In the genomic region with DNA sequence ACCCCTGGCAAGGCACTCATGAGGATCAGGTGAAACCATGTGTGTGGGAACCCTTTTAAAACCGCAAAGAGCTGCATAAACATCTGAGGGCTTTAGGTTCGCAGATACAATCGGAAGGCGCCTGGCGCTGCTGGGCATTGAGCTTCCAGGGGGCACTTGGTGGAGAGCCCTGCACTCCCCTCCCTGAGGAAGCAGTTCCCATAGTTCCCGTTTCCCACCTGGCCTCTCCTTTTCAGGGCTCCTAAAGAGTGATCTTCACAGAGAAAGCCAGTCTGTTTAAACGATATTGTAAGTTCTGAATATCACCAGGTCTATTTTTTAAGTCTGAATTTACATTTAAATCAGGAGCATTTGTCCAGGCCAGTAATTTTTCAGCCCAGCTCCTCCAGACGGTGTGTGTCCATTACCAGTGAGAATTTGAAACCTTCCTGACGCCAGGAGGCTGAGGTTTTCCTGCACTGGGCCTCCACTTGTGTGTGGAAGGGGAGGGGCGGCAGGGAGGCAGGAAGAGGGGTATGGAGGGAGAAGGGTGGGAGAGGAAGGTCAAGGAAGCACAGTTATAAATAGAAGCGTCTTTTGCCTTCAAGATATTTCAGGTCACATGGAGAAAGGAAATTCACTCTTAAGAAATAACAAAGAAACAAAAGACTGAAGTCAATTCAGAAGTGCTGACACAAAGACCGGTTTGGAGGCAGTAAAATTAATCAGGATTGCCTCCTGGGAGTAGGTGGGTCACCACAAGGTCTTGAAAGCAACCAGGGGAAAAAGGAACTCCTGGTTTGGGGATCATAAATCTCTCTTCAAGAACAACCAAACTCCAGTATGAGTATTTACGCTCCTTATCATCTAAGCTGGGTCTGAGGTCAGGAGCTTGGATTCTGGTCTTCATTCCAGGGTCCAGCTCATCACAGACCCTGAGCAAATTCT, we compare ENCODE assay signal across 8 cellular contexts. TPM values are rescaled to one million over a fixed set of nuclear protein-coding genes. Genes with fewer than 3 reads are reported as not detected.
DNase-seq lines count a peak whose midpoint lies in the region; ATAC-seq, FAIRE-seq and TF ChIP-seq lines count a peak whose summit lies in the region.

No MANE protein-coding gene starts in this region.

- peaks cover 15% of the 10 kb centered on the region for H3K4me1 Mint-ChIP-seq in astrocyte (ENCODE audit: low read depth, unreplicated experiment)
- peaks cover 40% of the 10 kb centered on the region for H3K4me1 Mint-ChIP-seq in activated T-helper 2 cell treated with anti-CD3 and anti-CD28 coated beads, Interferon-gamma antibody, Interleukin-2, Interleukin-4, amounts not matched to agents 10 μg/mL and 5 μg/mL and 100 μg/mL, durations not matched to agents 14 hours and 24 hours and 36 hours (ENCODE audit: low read depth)

- no peak for TF ChIP-seq RAD21 in IMR-90 (IDR thresholded peaks at IDR 0.05; ENCODE audit: low read length)

- peak; percentile 71 for ATAC-seq in IMR-90 (ENCODE audit: low read depth)
- no peak for ATAC-seq in HG02610 (IDR thresholded peaks at IDR 0.05; ENCODE audit: unreplicated experiment)
- ATAC-seq in foreskin keratinocyte = no peak
- ATAC-seq in GM18519 (IDR thresholded peaks at IDR 0.05; ENCODE audit: low FRiP score, unreplicated experiment) = no peak

- no peak overlapping the region for H3K56ac ChIP-seq in IMR-90 (ENCODE audit: extremely low read depth, insufficient read depth, low read length)

- no TSS peak for BruUV-seq in IMR-90 (replicated peaks; lab: Mats Ljungman, UMichigan)

- peak overlapping the region; percentile 58 for H3K27ac Mint-ChIP-seq in astrocyte (ENCODE audit: unreplicated experiment)
- H3K27ac Mint-ChIP-seq in activated T-helper 2 cell treated with anti-CD3 and anti-CD28 coated beads, Interferon-gamma antibody, Interleukin-2, Interleukin-4, amounts not matched to agents 10 μg/mL and 5 μg/mL and 100 μg/mL, durations not matched to agents 14 hours and 24 hours and 36 hours = no peak overlapping the region

- H4K20me1 ChIP-seq in IMR-90 (ENCODE audit: insufficient read depth, low read length) (no peaks in the 10 kb centered on the region), astrocyte (ENCODE audit: insufficient read depth, low read length) (no peaks in the 10 kb centered on the region)

- peak overlapping the region; percentile 87 for H4K5ac ChIP-seq in IMR-90 (ENCODE audit: low read depth, low read length)

- peak overlapping the region; percentile 81 for H3K18ac ChIP-seq in IMR-90 (ENCODE audit: low read depth, low read length)

- FAIRE-seq in astrocyte (lab: Jason Lieb, UNC) = no peak

- no peaks in the 10 kb centered on the region for H3K9me3 ChIP-seq in IMR-90 (ENCODE audit: control insufficient read depth, insufficient read depth, low read length)
- H3K9me3 ChIP-seq in astrocyte (ENCODE audit: insufficient read depth, low read depth, low read length) = no peaks in the 10 kb centered on the region
- no peaks in the 10 kb centered on the region for H3K9me3 ChIP-seq in mucosa of rectum (ENCODE audit: control insufficient read depth in 2 of 2, low read length in 2 of 2)

- TF ChIP-seq CTCF in IMR-90 (conservative IDR thresholded peaks at IDR 0.05; ENCODE audit: low read depth, low read length) = no peak
- TF ChIP-seq CTCF in astrocyte (IDR thresholded peaks at IDR 0.05; ENCODE audit: insufficient read depth, low read depth, low read length) = no peak
- TF ChIP-seq CTCF in foreskin keratinocyte (conservative IDR thresholded peaks at IDR 0.05) = no peak

- H3K27me3 Mint-ChIP-seq in astrocyte (ENCODE audit: low read depth, unreplicated experiment) = no peaks in the 10 kb centered on the region
- no peaks in the 10 kb centered on the region for H3K27me3 Mint-ChIP-seq in activated T-helper 2 cell treated with anti-CD3 and anti-CD28 coated beads, Interferon-gamma antibody, Interleukin-2, Interleukin-4, amounts not matched to agents 10 μg/mL and 5 μg/mL and 100 μg/mL, durations not matched to agents 14 hours and 24 hours and 36 hours (ENCODE audit: low read depth)

- H3K9ac ChIP-seq in IMR-90 (ENCODE audit: low read depth, low read length) (no peak overlapping the region; the same call in 1 of the 2 replicates), astrocyte (ENCODE audit: low read length) (no peak overlapping the region), mucosa of rectum (ENCODE audit: low read depth in 1 of 2, low read length in 2 of 2) (peak overlapping the region; percentile 29 to 30)

- H2BK20ac ChIP-seq in IMR-90 (ENCODE audit: low read depth, low read length) = no peak overlapping the region; the same call in 1 of the 2 replicates

- H2AFZ ChIP-seq in IMR-90 (replicated peaks; ENCODE audit: low read length, poor library complexity) (peak overlapping the region; percentile 88), astrocyte (ENCODE audit: low read depth, low read length) (peak overlapping the region; percentile 37)

- DNase-seq in Caki2 (ENCODE audit: low read depth) = peak; percentile 34
- DNase-seq in IMR-90 = peak; percentile 44
- peak; percentile 69 for DNase-seq in astrocyte (ENCODE audit: low read depth)
- no peak for DNase-seq in activated T-helper 2 cell treated with anti-CD3 and anti-CD28 coated beads, Interferon-gamma antibody, Interleukin-2, Interleukin-4, amounts not matched to agents 10 μg/mL and 5 μg/mL and 100 μg/mL, durations not matched to agents 14 hours and 24 hours and 36 hours (ENCODE audit: low spot score)
- no peak for DNase-seq in foreskin keratinocyte

- intact Hi-C loops in IMR-90 (cut with micrococcal nuclease) = no loop called here
- intact Hi-C loops in activated T-helper 2 cell treated with anti-CD3 and anti-CD28 coated beads, Interferon-gamma antibody, Interleukin-2, Interleukin-4, amounts not matched to agents 10 μg/mL and 5 μg/mL and 100 μg/mL, durations not matched to agents 14 hours and 24 hours and 36 hours (cut with micrococcal nuclease) = no loop called here

- CTCF ChIA-PET in IMR-90 (lab: Yijun Ruan, JAX) = interaction anchor here (1.6 kb wide), 1 partner anchor 52 kb away, joined by 3 read pairs; no protein-coding TSS in a partner anchor

- peak overlapping the region; percentile 78; the same call in 1 of the 2 replicates for H2BK120ac ChIP-seq in IMR-90 (ENCODE audit: low read depth, low read length)

- dilution Hi-C loops in IMR-90 (cut with HindIII; ENCODE audit: low sequenced_read_pairs, unreplicated experiment) = no loop called here

- H2AK5ac ChIP-seq in IMR-90 (ENCODE audit: low read depth, low read length) = peak overlapping the region; percentile 5; the same call in 1 of the 2 replicates

- H3K27ac ChIP-seq in IMR-90 (ENCODE audit: insufficient read depth, low read length) = peak overlapping the region; percentile 29; the same call in 1 of the 2 replicates
- H3K27ac ChIP-seq in astrocyte (ENCODE audit: low read depth, low read length) = no peak overlapping the region
- H3K27ac ChIP-seq in mucosa of rectum (ENCODE audit: low read depth in 2 of 2, low read length in 2 of 2) = peak overlapping the region; percentile 48 to 73
- no peak overlapping the region for H3K27ac ChIP-seq in foreskin keratinocyte

- POLR2A ChIA-PET in IMR-90 (lab: Charles Lee; ENCODE audit: unreplicated experiment) = no interaction called here

- H3K36me3 ChIP-seq in IMR-90 (ENCODE audit: control insufficient read depth, insufficient read depth, low read length) (no peaks in the 10 kb centered on the region), astrocyte (ENCODE audit: insufficient read depth, low read length) (no peaks in the 10 kb centered on the region), mucosa of rectum (ENCODE audit: control insufficient read depth in 2 of 2, insufficient read depth in 2 of 2, low read length in 2 of 2) (no peaks in the 10 kb centered on the region)

- peak overlapping the region; percentile 60 for H2AK9ac ChIP-seq in IMR-90 (replicated peaks; ENCODE audit: low read depth, low read length, poor library complexity)

- H3K27me3 ChIP-seq in IMR-90 (ENCODE audit: control insufficient read depth, insufficient read depth, low read length) (no peaks in the 10 kb centered on the region), astrocyte (ENCODE audit: insufficient read depth, low read length) (no peaks in the 10 kb centered on the region), mucosa of rectum (ENCODE audit: control insufficient read depth in 2 of 2, insufficient read depth in 2 of 2, low read length in 2 of 2) (no peaks in the 10 kb centered on the region), foreskin keratinocyte (no peaks in the 10 kb centered on the region)

- H4K91ac ChIP-seq in IMR-90 (ENCODE audit: insufficient read depth, low read depth, low read length) = peak overlapping the region; percentile 10; the same call in 1 of the 2 replicates

- no peak for TF ChIP-seq POLR2A in IMR-90 (IDR thresholded peaks at IDR 0.05; ENCODE audit: low read depth, low read length)

- H3K79me1 ChIP-seq in IMR-90 (ENCODE audit: low read depth in 1 of 2, low read length in 2 of 2) = no peaks in the 10 kb centered on the region; a peak in 1 of 4 replicates

- H3K9me3 Mint-ChIP-seq in astrocyte (ENCODE audit: unreplicated experiment) = no peaks in the 10 kb centered on the region
- H3K9me3 Mint-ChIP-seq in activated T-helper 2 cell treated with anti-CD3 and anti-CD28 coated beads, Interferon-gamma antibody, Interleukin-2, Interleukin-4, amounts not matched to agents 10 μg/mL and 5 μg/mL and 100 μg/mL, durations not matched to agents 14 hours and 24 hours and 36 hours = no peaks in the 10 kb centered on the region

- peak overlapping the region; percentile 77 for H2BK5ac ChIP-seq in IMR-90 (ENCODE audit: low read depth, low read length, poor library complexity, severe bottlenecking)

- H3K4me3 ChIP-seq in IMR-90 (ENCODE audit: insufficient read depth, low read depth, low read length) (no peak overlapping the region), astrocyte (ENCODE audit: insufficient read depth, low read depth, low read length) (no peak overlapping the region), mucosa of rectum (ENCODE audit: low read length in 2 of 2) (peak overlapping the region in 1 of 2 donors; percentile 43)

- H3K4me1 ChIP-seq in IMR-90 (ENCODE audit: control insufficient read depth, insufficient read depth, low read length) (peaks cover 11% of the 10 kb centered on the region), astrocyte (ENCODE audit: insufficient read depth, low read length) (peaks cover 15% of the 10 kb centered on the region), mucosa of rectum (ENCODE audit: control insufficient read depth in 2 of 2, insufficient read depth in 2 of 2, low read length in 2 of 2) (peaks cover 8 to 10% of the 10 kb centered on the region in 2 donors), foreskin keratinocyte (peaks cover 4% of the 10 kb centered on the region)

- H3K36me3 Mint-ChIP-seq in astrocyte (ENCODE audit: low read depth, unreplicated experiment) = no peaks in the 10 kb centered on the region
- H3K36me3 Mint-ChIP-seq in activated T-helper 2 cell treated with anti-CD3 and anti-CD28 coated beads, Interferon-gamma antibody, Interleukin-2, Interleukin-4, amounts not matched to agents 10 μg/mL and 5 μg/mL and 100 μg/mL, durations not matched to agents 14 hours and 24 hours and 36 hours (ENCODE audit: low read depth) = peaks cover under 1% of the 10 kb centered on the region

- H3K9me1 ChIP-seq in IMR-90 (ENCODE audit: insufficient read depth, low read length) = no peaks in the 10 kb centered on the region; the same call in 1 of the 2 replicates

- H2BK15ac ChIP-seq in IMR-90 (ENCODE audit: low read depth, low read length) = peak overlapping the region; percentile 21; the same call in 2 of the 3 replicates

- H3K4ac ChIP-seq in IMR-90 (ENCODE audit: low read depth, low read length) = peak overlapping the region; percentile 59

- H3K14ac ChIP-seq in IMR-90 (replicated peaks; ENCODE audit: low read depth, low read length) = peak overlapping the region; percentile 83

- peak overlapping the region; percentile 30 for H3K4me3 Mint-ChIP-seq in astrocyte (ENCODE audit: unreplicated experiment)
- H3K4me3 Mint-ChIP-seq in activated T-helper 2 cell treated with anti-CD3 and anti-CD28 coated beads, Interferon-gamma antibody, Interleukin-2, Interleukin-4, amounts not matched to agents 10 μg/mL and 5 μg/mL and 100 μg/mL, durations not matched to agents 14 hours and 24 hours and 36 hours (ENCODE audit: low read depth) = no peak overlapping the region

- no peaks in the 10 kb centered on the region for H3K79me2 ChIP-seq in astrocyte (ENCODE audit: insufficient read depth, low read length)

- in situ Hi-C loops in Caki2 (cut with HindIII; ENCODE audit: low pct_unique_long_range_greater_than_20kb, low sequenced_read_pairs) (no loop called here), IMR-90 (cut with MboI; ENCODE audit: low sequenced_read_pairs) (no loop called here)

- no CpG with 5 or more reads among the region's 13 CpGs for WGBS in IMR-90 (ENCODE audit: extremely low coverage in 2 of 2, insufficient read length in 1 of 2), 2 experiments

- H4K8ac ChIP-seq in IMR-90 (ENCODE audit: low read depth in 2 of 2, low read length in 2 of 2) = peak overlapping the region; percentile 17 to 73; a peak in 2 of 4 replicates

- H3K23ac ChIP-seq in IMR-90 (ENCODE audit: low read depth, low read length) = peak overlapping the region; percentile 51; the same call in 1 of the 2 replicates

- H3K4me2 ChIP-seq in IMR-90 (ENCODE audit: low read depth, low read length) (peak overlapping the region; percentile 5; the same call in 1 of the 2 replicates), astrocyte (ENCODE audit: low read length) (peak overlapping the region; percentile 51)

RNA-seq across cellular contexts. Expression of gene MGAT1, which starts 14.3 kb away (rescaled TPM):
- 155 and 157 TPM in 2 replicates for total RNA-seq in Caki2 (2014; rRNA removed; shearing (Covaris generic); ENCODE audit: low replicate concordance)
- total RNA-seq in IMR-90 (2012; rRNA removed) (56.3 and 62.2 TPM in 2 replicates), astrocyte (116 and 120 TPM in 2 replicates), foreskin keratinocyte (85.6 and 105 TPM in 2 replicates)
- polyA plus RNA-seq in IMR-90 (2012; rRNA removed) (141 and 150 TPM in 2 replicates), foreskin keratinocyte (78.9 and 96.4 TPM in 2 replicates)
- 154 and 222 TPM in 2 replicates for polyA plus RNA-seq in IMR-90 (2012; cell fraction: cytosol; rRNA removed)
- 76.6 and 140 TPM in 2 replicates for polyA plus RNA-seq in IMR-90 (2012; cell fraction: nucleus; rRNA removed; ENCODE audit: low replicate concordance)
- total RNA-seq in activated T-helper 2 cell treated with anti-CD3 and anti-CD28 coated beads, Interferon-gamma antibody, Interleukin-2, Interleukin-4, amounts not matched to agents 10 μg/mL and 5 μg/mL and 100 μg/mL, durations not matched to agents 14 hours and 24 hours and 36 hours = 122 TPM in 2 replicates

RNA-seq across cellular contexts. Expression of gene ZFP62, which starts 44.2 kb away (rescaled TPM):
- 6.7 and 9.8 TPM in 2 replicates for total RNA-seq in Caki2 (2014; rRNA removed; shearing (Covaris generic); ENCODE audit: low replicate concordance)
- total RNA-seq in IMR-90 (2012; rRNA removed) (20.3 and 29.7 TPM in 2 replicates), astrocyte (14.5 and 15.0 TPM in 2 replicates), foreskin keratinocyte (16.0 and 18.3 TPM in 2 replicates)
- polyA plus RNA-seq in IMR-90 (2012; rRNA removed) (5.4 and 8.2 TPM in 2 replicates), foreskin keratinocyte (7.6 and 9.2 TPM in 2 replicates)
- polyA plus RNA-seq in IMR-90 (2012; cell fraction: cytosol; rRNA removed) = 0.59 and 1.5 TPM in 2 replicates
- polyA plus RNA-seq in IMR-90 (2012; cell fraction: nucleus; rRNA removed; ENCODE audit: low replicate concordance) = 2.2 and 19.6 TPM in 2 replicates
- total RNA-seq in activated T-helper 2 cell treated with anti-CD3 and anti-CD28 coated beads, Interferon-gamma antibody, Interleukin-2, Interleukin-4, amounts not matched to agents 10 μg/mL and 5 μg/mL and 100 μg/mL, durations not matched to agents 14 hours and 24 hours and 36 hours = 28.2 and 28.8 TPM in 2 replicates

Comparison
In these comparisons a context has a peak if more than half of its experiments do, and no peak if none do; other contexts are left out.
1. DNase-seq: peak in Caki2 (single experiment), IMR-90 (single experiment) and astrocyte (single experiment); none in activated T-helper 2 cell treated with anti-CD3 and anti-CD28 coated beads, Interferon-gamma antibody, Interleukin-2, Interleukin-4, amounts not matched to agents 10 μg/mL and 5 μg/mL and 100 μg/mL, durations not matched to agents 14 hours and 24 hours and 36 hours (single experiment) and foreskin keratinocyte (0 of 2).
2. H3K27ac ChIP-seq: peak in IMR-90 (single experiment) and mucosa of rectum (2 of 2); none in astrocyte (single experiment) and foreskin keratinocyte (single experiment).
3. H3K9ac ChIP-seq: peak in mucosa of rectum (2 of 2); none in IMR-90 (single experiment) and astrocyte (single experiment).